Comparison of ENCODE assay signal across 17 cellular contexts in genomic region chr6:39520411-39520810, GRCh38.
DNase-seq lines count a peak whose midpoint lies in the region; ATAC-seq, FAIRE-seq and TF ChIP-seq lines count a peak whose summit lies in the region.
"Had no signal": no experiment of that assay in that cellular context is flagged by ENCODE, and none has a peak within 500 bp of the region (broad histone marks: within the 10 kb centered on the region; RNA-seq: fewer than 3 reads in every experiment).

No MANE protein-coding gene starts in this region.

- no peaks in the 10 kb centered on the region for H3K36me3 Mint-ChIP-seq in activated T-helper 1 cell treated with anti-CD3 and anti-CD28 coated beads, Interleukin-12 subunit alpha, Interleukin-12 subunit beta, Interleukin-2, Interleukin-4 antibody, amounts not matched to agents 30 ng/mL and 10 ng/mL and 1 ng/mL, durations not matched to agents 14 hours and 24 hours and 36 hours (ENCODE audit: low read depth)
- H3K36me3 Mint-ChIP-seq: CD4-positive, alpha-beta memory T cell; T-cell had no signal

- H3K27me3 ChIP-seq in gastroesophageal sphincter (no peaks in the 10 kb centered on the region), testis (no peaks in the 10 kb centered on the region)

- TF ChIP-seq EP300 in gastroesophageal sphincter (IDR thresholded peaks at IDR 0.05) = no peak

- TF ChIP-seq POLR2A in GM12892 (IDR thresholded peaks at IDR 0.05; ENCODE audit: low read depth, low read length) (no peak), gastroesophageal sphincter (IDR thresholded peaks at IDR 0.05) (no peak), testis (IDR thresholded peaks at IDR 0.05) (no peak)

- H3K4me3 ChIP-seq in AG10803 (ENCODE audit: low read length) (no peak overlapping the region), gastroesophageal sphincter (no peak overlapping the region), testis (no peak overlapping the region)

- intact Hi-C loops in activated T-helper 1 cell treated with anti-CD3 and anti-CD28 coated beads, Interleukin-12 subunit alpha, Interleukin-12 subunit beta, Interleukin-2, Interleukin-4 antibody, amounts not matched to agents 30 ng/mL and 10 ng/mL and 1 ng/mL, durations not matched to agents 14 hours and 24 hours and 36 hours (cut with micrococcal nuclease) = no loop called here
- intact Hi-C loops in testis (cut with DNase I; ENCODE audit: low total_unique reads) = no loop called here

- no peak overlapping the region for H3K4me3 Mint-ChIP-seq in activated T-helper 1 cell treated with anti-CD3 and anti-CD28 coated beads, Interleukin-12 subunit alpha, Interleukin-12 subunit beta, Interleukin-2, Interleukin-4 antibody, amounts not matched to agents 30 ng/mL and 10 ng/mL and 1 ng/mL, durations not matched to agents 14 hours and 24 hours and 36 hours
- H3K4me3 Mint-ChIP-seq: CD4-positive, alpha-beta memory T cell; T-cell had no signal

- H3K27ac ChIP-seq in gastroesophageal sphincter = peak overlapping the region; percentile 62 to 80 (median 69)
- no peak overlapping the region for H3K27ac ChIP-seq in testis

- H3K36me3 ChIP-seq in gastroesophageal sphincter (no peaks in the 10 kb centered on the region), testis (ENCODE audit: low read depth, missing control alignments) (no peaks in the 10 kb centered on the region)
- H3K36me3 ChIP-seq: BE2C had no signal

- DNase-seq in AG10803 (ENCODE audit: low read depth) (peak; percentile 46), GM12892 (ENCODE audit: insufficient read length) (no peak), NOMO-1 (lab: John Stamatoyannopoulos, UW; ENCODE audit: unreplicated experiment in 2 of 2) (peak; percentile 2 to 12), testis (no peak)
- DNase-seq in activated T-helper 1 cell treated with anti-CD3 and anti-CD28 coated beads, Interleukin-12 subunit alpha, Interleukin-12 subunit beta, Interleukin-2, Interleukin-4 antibody, amounts not matched to agents 30 ng/mL and 10 ng/mL and 1 ng/mL, durations not matched to agents 14 hours and 24 hours and 36 hours (ENCODE audit: low spot score) = no peak
- DNase-seq: ACHN; BE2C; CD4-positive, alpha-beta memory T cell; DMS79; NCI-H1417; NCI-H1930; NCI-H2171; NCI-H69; T-cell had no signal

- 19 to 45% methylated on average over 4 to 5 of the region's 5 CpGs for WGBS in gastroesophageal sphincter (ENCODE audit: low coverage in 1 of 2), 2 donors
- WGBS in testis, 2 donors = 83 to 84% methylated on average over 5 of the region's 5 CpGs

- H3K27ac Mint-ChIP-seq in activated T-helper 1 cell treated with anti-CD3 and anti-CD28 coated beads, Interleukin-12 subunit alpha, Interleukin-12 subunit beta, Interleukin-2, Interleukin-4 antibody, amounts not matched to agents 30 ng/mL and 10 ng/mL and 1 ng/mL, durations not matched to agents 14 hours and 24 hours and 36 hours = no peak overlapping the region
- H3K27ac Mint-ChIP-seq: CD4-positive, alpha-beta memory T cell; T-cell had no signal

- no peaks in the 10 kb centered on the region for H3K9me3 Mint-ChIP-seq in activated T-helper 1 cell treated with anti-CD3 and anti-CD28 coated beads, Interleukin-12 subunit alpha, Interleukin-12 subunit beta, Interleukin-2, Interleukin-4 antibody, amounts not matched to agents 30 ng/mL and 10 ng/mL and 1 ng/mL, durations not matched to agents 14 hours and 24 hours and 36 hours
- H3K9me3 Mint-ChIP-seq: CD4-positive, alpha-beta memory T cell; T-cell had no signal

- peaks cover 22 to 65% (median 26%) of the 10 kb centered on the region in 3 donors for H3K4me1 ChIP-seq in gastroesophageal sphincter
- no peaks in the 10 kb centered on the region for H3K4me1 ChIP-seq in testis
- H3K4me1 ChIP-seq: BE2C had no signal

- no peaks in the 10 kb centered on the region for H3K4me1 Mint-ChIP-seq in activated T-helper 1 cell treated with anti-CD3 and anti-CD28 coated beads, Interleukin-12 subunit alpha, Interleukin-12 subunit beta, Interleukin-2, Interleukin-4 antibody, amounts not matched to agents 30 ng/mL and 10 ng/mL and 1 ng/mL, durations not matched to agents 14 hours and 24 hours and 36 hours (ENCODE audit: low read depth)
- H3K4me1 Mint-ChIP-seq: CD4-positive, alpha-beta memory T cell; T-cell had no signal

- ATAC-seq in gastroesophageal sphincter (no peak), HG02938 (IDR thresholded peaks at IDR 0.05; ENCODE audit: unreplicated experiment) (no peak)
- ATAC-seq: T-cell had no signal

- peak; percentile 38 for FAIRE-seq in GM12892 (lab: Jason Lieb, UNC)
- FAIRE-seq: H54 had no signal

- peaks cover 14% of the 10 kb centered on the region for H3K27me3 Mint-ChIP-seq in activated T-helper 1 cell treated with anti-CD3 and anti-CD28 coated beads, Interleukin-12 subunit alpha, Interleukin-12 subunit beta, Interleukin-2, Interleukin-4 antibody, amounts not matched to agents 30 ng/mL and 10 ng/mL and 1 ng/mL, durations not matched to agents 14 hours and 24 hours and 36 hours (ENCODE audit: insufficient read depth)

- H3K9me3 ChIP-seq in gastroesophageal sphincter (no peaks in the 10 kb centered on the region), testis (no peaks in the 10 kb centered on the region)
- H3K9me3 ChIP-seq: BE2C had no signal

- TF ChIP-seq CTCF in AG10803 (conservative IDR thresholded peaks at IDR 0.05; ENCODE audit: low read length) (no peak), gastroesophageal sphincter (IDR thresholded peaks at IDR 0.05) (no peak), testis (IDR thresholded peaks at IDR 0.05) (no peak)

Comparison
In these comparisons a context has a peak if more than half of its experiments do, and no peak if none do; other contexts are left out.
1. DNase-seq: peak in AG10803 (single experiment) and NOMO-1 (2 of 2); none in GM12892 (single experiment), activated T-helper 1 cell treated with anti-CD3 and anti-CD28 coated beads, Interleukin-12 subunit alpha, Interleukin-12 subunit beta, Interleukin-2, Interleukin-4 antibody, amounts not matched to agents 30 ng/mL and 10 ng/mL and 1 ng/mL, durations not matched to agents 14 hours and 24 hours and 36 hours (single experiment) and testis (single experiment).
2. H3K27ac ChIP-seq: peak in gastroesophageal sphincter (4 of 4); none in testis (0 of 2).